1 cellular context compared by ENCODE assay signal in the genomic region with DNA sequence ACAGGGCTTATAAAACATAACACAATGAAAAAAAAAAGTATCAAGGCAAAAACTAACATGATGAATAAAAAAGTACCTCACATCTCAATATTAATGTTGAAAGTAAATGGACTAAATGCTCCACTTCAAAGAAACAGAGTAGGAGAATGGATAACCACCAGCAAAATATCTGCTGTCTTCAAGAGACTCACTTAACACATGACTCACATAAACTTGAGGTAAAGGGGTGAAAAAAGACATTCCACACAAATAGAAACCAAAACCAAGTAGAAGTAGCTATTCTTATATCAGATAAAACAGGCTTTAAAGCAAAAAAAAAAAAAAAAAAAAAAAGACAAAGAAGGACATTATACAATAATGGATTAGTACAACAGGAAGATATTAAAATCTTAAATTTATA.
TF ChIP-seq lines count a peak whose summit lies in the region.

No MANE protein-coding gene starts in this region.

TF ChIP-seq in SK-N-SH, 30 proteins besides CTCF, POLR2A, EP300 and RAD21 (continued from another document):
- TF ChIP-seq, protein P1, sequence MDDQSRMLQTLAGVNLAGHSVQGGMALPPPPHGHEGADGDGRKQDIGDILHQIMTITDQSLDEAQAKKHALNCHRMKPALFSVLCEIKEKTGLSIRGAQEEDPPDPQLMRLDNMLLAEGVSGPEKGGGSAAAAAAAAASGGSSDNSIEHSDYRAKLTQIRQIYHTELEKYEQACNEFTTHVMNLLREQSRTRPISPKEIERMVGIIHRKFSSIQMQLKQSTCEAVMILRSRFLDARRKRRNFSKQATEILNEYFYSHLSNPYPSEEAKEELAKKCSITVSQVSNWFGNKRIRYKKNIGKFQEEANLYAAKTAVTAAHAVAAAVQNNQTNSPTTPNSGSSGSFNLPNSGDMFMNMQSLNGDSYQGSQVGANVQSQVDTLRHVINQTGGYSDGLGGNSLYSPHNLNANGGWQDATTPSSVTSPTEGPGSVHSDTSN (IDR thresholded peaks at IDR 0.05) = no peak
- TF ChIP-seq YY1 (IDR thresholded peaks at IDR 0.05; ENCODE audit: low read depth) = no peak
- no peak for TF ChIP-seq SIN3A (IDR thresholded peaks at IDR 0.05; ENCODE audit: borderline replicate concordance, low read depth, low read length)
